Comparison of ENCODE assay signal across 1 cellular context in genomic region chr5:53481887-53482716, GRCh38.
TF ChIP-seq lines count a peak whose summit lies in the region.

No MANE protein-coding gene starts in this region.

TF ChIP-seq in liver, 16 proteins besides CTCF, POLR2A, EP300 and RAD21 (continued from another document):
- TF ChIP-seq REST (IDR thresholded peaks at IDR 0.05) (peak; percentile 67), NR2F2 (IDR thresholded peaks at IDR 0.05) (no peak), TAF1 (conservative IDR thresholded peaks at IDR 0.05) (peak; percentile 90)
